18 cellular contexts compared by ENCODE assay signal in the genomic region with DNA sequence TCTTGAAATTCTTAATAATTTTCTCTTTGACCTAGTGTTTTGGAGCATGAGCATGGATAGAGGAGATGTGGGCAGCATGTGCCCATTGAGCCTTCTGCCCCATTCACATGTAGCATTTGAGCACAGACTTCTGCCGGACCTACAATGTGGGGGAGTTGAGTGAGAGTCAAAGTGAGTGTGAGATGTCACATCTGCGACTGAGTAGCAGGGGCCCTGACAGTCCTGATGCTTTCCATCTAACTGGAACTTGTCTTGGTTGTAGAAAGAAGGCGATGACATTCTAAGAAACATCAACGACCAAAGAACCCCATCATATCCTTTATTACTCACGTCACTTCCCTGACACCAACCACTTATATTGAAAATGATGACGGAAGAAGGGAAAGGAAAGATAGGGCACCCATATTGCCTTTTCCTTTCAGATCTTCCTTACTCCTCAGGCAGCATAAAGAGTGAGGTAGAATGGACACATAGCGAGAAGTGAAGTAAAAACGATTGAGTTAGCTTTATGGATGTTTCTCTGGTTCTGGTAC. TPM values are rescaled to one million over a fixed set of nuclear protein-coding genes. Genes with fewer than 3 reads are reported as not detected.
DNase-seq lines count a peak whose midpoint lies in the region; ATAC-seq and TF ChIP-seq lines count a peak whose summit lies in the region.
"Had no signal": no experiment of that assay in that cellular context is flagged by ENCODE, and none has a peak within 500 bp of the region (broad histone marks: within the 10 kb centered on the region; RNA-seq: fewer than 3 reads in every experiment).

No MANE protein-coding gene starts in this region.

- H3K27ac ChIP-seq in naive thymus-derived CD4-positive, alpha-beta T cell (ENCODE audit: low read depth, low read length): no peak overlapping the region
- H3K27ac ChIP-seq in hepatocyte: no peak overlapping the region
- H3K27ac ChIP-seq: parathyroid adenoma, upper lobe of left lung, WERI-Rb-1 had no signal

- peak overlapping the region; percentile 50 for H3K27ac Mint-ChIP-seq in activated CD4-positive, alpha-beta T cell treated with anti-CD3 and anti-CD28 coated beads, Interleukin-2, amount 10 ng/mL, durations not matched to agents 7 days and 5 days
- H3K27ac Mint-ChIP-seq in IgD-negative memory B cell: peak overlapping the region; percentile 54 to 78 (median 67)
- H3K27ac Mint-ChIP-seq in activated T-helper 2 cell treated with anti-CD3 and anti-CD28 coated beads, Interferon-gamma antibody, Interleukin-2, Interleukin-4, amounts not matched to agents 10 μg/mL and 5 μg/mL and 100 μg/mL, durations not matched to agents 14 hours and 24 hours and 36 hours: peak overlapping the region; percentile 92
- peak overlapping the region in 5 of 9 donors; percentile 36 to 96 (median 65) for H3K27ac Mint-ChIP-seq in naive thymus-derived CD4-positive, alpha-beta T cell

- peaks cover 87% of the 10 kb centered on the region for H3K4me1 Mint-ChIP-seq in activated CD4-positive, alpha-beta T cell treated with anti-CD3 and anti-CD28 coated beads, Interleukin-2, amount 10 ng/mL, durations not matched to agents 7 days and 5 days
- peaks cover 38 to 81% (median 74%) of the 10 kb centered on the region in 3 donors for H3K4me1 Mint-ChIP-seq in IgD-negative memory B cell
- peaks cover 83% of the 10 kb centered on the region for H3K4me1 Mint-ChIP-seq in activated T-helper 2 cell treated with anti-CD3 and anti-CD28 coated beads, Interferon-gamma antibody, Interleukin-2, Interleukin-4, amounts not matched to agents 10 μg/mL and 5 μg/mL and 100 μg/mL, durations not matched to agents 14 hours and 24 hours and 36 hours (ENCODE audit: low read depth)
- H3K4me1 Mint-ChIP-seq in naive thymus-derived CD4-positive, alpha-beta T cell: peaks cover 53 to 89% (median 70%) of the 10 kb centered on the region in 7 donors

- 91% methylated on average over 8 of the region's 8 CpGs for WGBS in hepatocyte (ENCODE audit: low lambda C conversion rate, missing lambda C conversion rate)

- TF ChIP-seq CTCF in hepatocyte (IDR thresholded peaks at IDR 0.05; ENCODE audit: poor library complexity): no peak

- H3K36me3 Mint-ChIP-seq in activated CD4-positive, alpha-beta T cell treated with anti-CD3 and anti-CD28 coated beads, Interleukin-2, amount 10 ng/mL, durations not matched to agents 7 days and 5 days (ENCODE audit: low read depth): peaks cover 69% of the 10 kb centered on the region
- peaks cover 6% of the 10 kb centered on the region for H3K36me3 Mint-ChIP-seq in IgD-negative memory B cell
- H3K36me3 Mint-ChIP-seq in activated T-helper 2 cell treated with anti-CD3 and anti-CD28 coated beads, Interferon-gamma antibody, Interleukin-2, Interleukin-4, amounts not matched to agents 10 μg/mL and 5 μg/mL and 100 μg/mL, durations not matched to agents 14 hours and 24 hours and 36 hours (ENCODE audit: low read depth): peaks cover 61% of the 10 kb centered on the region
- H3K36me3 Mint-ChIP-seq in naive thymus-derived CD4-positive, alpha-beta T cell: peaks cover 0 to 69% (median 0%) of the 10 kb centered on the region in 5 donors

- POLR2A ChIA-PET in activated CD4-positive, alpha-beta T cell treated with anti-CD3 and anti-CD28 coated beads, Interleukin-2, amount 10 ng/mL, durations not matched to agents 7 days and 5 days (lab: Charles Lee): no interaction called here
- POLR2A ChIA-PET in naive thymus-derived CD4-positive, alpha-beta T cell (lab: Charles Lee): interaction anchor here (0.8 to 1.4 kb wide), 4 partner anchors 10 to 57 kb away, joined by 3 read pairs; no protein-coding TSS in a partner anchor

- no peak overlapping the region for H3K4me3 Mint-ChIP-seq in activated CD4-positive, alpha-beta T cell treated with anti-CD3 and anti-CD28 coated beads, Interleukin-2, amount 10 ng/mL, durations not matched to agents 7 days and 5 days
- peak overlapping the region in 1 of 4 donors; percentile 9 for H3K4me3 Mint-ChIP-seq in IgD-negative memory B cell
- H3K4me3 Mint-ChIP-seq in activated T-helper 2 cell treated with anti-CD3 and anti-CD28 coated beads, Interferon-gamma antibody, Interleukin-2, Interleukin-4, amounts not matched to agents 10 μg/mL and 5 μg/mL and 100 μg/mL, durations not matched to agents 14 hours and 24 hours and 36 hours (ENCODE audit: low read depth): peak overlapping the region; percentile 5
- peak overlapping the region in 1 of 10 donors; percentile 71 for H3K4me3 Mint-ChIP-seq in naive thymus-derived CD4-positive, alpha-beta T cell

- no peak for DNase-seq in activated CD4-positive, alpha-beta T cell treated with anti-CD3 and anti-CD28 coated beads, Interleukin-2, amount 10 ng/mL, durations not matched to agents 7 days and 5 days
- DNase-seq in activated CD4-positive, alpha-beta T cell treated with anti-CD3 and anti-CD28 coated beads for 48 hours: no peak
- DNase-seq in activated T-helper 2 cell treated with anti-CD3 and anti-CD28 coated beads, Interferon-gamma antibody, Interleukin-2, Interleukin-4, amounts not matched to agents 10 μg/mL and 5 μg/mL and 100 μg/mL, durations not matched to agents 14 hours and 24 hours and 36 hours (ENCODE audit: low spot score): no peak
- no peak for DNase-seq in naive thymus-derived CD4-positive, alpha-beta T cell
- no peak for DNase-seq in activated CD4-positive, CD25-positive, alpha-beta regulatory T cell treated with anti-CD3 and anti-CD28 coated beads, Interleukin-2, amount 50 U/mL, for 72 hours
- no peak for DNase-seq in hepatocyte (ENCODE audit: low spot score)
- DNase-seq: amygdala; foreskin fibroblast; NCI-H1105 treated with DMSO at 0.1 percent for 48 hours; NCI-H774; small intestine; stimulated activated naive CD4-positive, alpha-beta T cell; SW 1271; upper lobe of left lung; WERI-Rb-1 had no signal

- peaks cover 95% of the 10 kb centered on the region for H3K79me2 ChIP-seq in hepatocyte

- no peaks in the 10 kb centered on the region for H3K27me3 Mint-ChIP-seq in activated CD4-positive, alpha-beta T cell treated with anti-CD3 and anti-CD28 coated beads, Interleukin-2, amount 10 ng/mL, durations not matched to agents 7 days and 5 days
- H3K27me3 Mint-ChIP-seq in IgD-negative memory B cell: no peaks in the 10 kb centered on the region
- H3K27me3 Mint-ChIP-seq in activated T-helper 2 cell treated with anti-CD3 and anti-CD28 coated beads, Interferon-gamma antibody, Interleukin-2, Interleukin-4, amounts not matched to agents 10 μg/mL and 5 μg/mL and 100 μg/mL, durations not matched to agents 14 hours and 24 hours and 36 hours (ENCODE audit: low read depth): no peaks in the 10 kb centered on the region
- H3K27me3 Mint-ChIP-seq in naive thymus-derived CD4-positive, alpha-beta T cell: no peaks in the 10 kb centered on the region

- H3K27me3 ChIP-seq in naive thymus-derived CD4-positive, alpha-beta T cell (ENCODE audit: control insufficient read depth in 2 of 2, insufficient read depth in 2 of 2, low read length in 2 of 2): no peaks in the 10 kb centered on the region
- H3K27me3 ChIP-seq in hepatocyte: no peaks in the 10 kb centered on the region
- H3K27me3 ChIP-seq: upper lobe of left lung had no signal

- ATAC-seq in naive thymus-derived CD4-positive, alpha-beta T cell: no peak
- ATAC-seq in GM21717 (IDR thresholded peaks at IDR 0.05; ENCODE audit: unreplicated experiment): no peak

- H3K4me2 ChIP-seq in hepatocyte: no peak overlapping the region

- no peaks in the 10 kb centered on the region for H3K36me3 ChIP-seq in naive thymus-derived CD4-positive, alpha-beta T cell (ENCODE audit: control insufficient read depth in 2 of 3, insufficient read depth in 3 of 3, low read length in 3 of 3)
- no peaks in the 10 kb centered on the region for H3K36me3 ChIP-seq in hepatocyte (replicated peaks; ENCODE audit: insufficient read depth, low read depth)
- H3K36me3 ChIP-seq: WERI-Rb-1 had no signal

- peaks cover 51 to 80% of the 10 kb centered on the region in 2 donors for H3K4me1 ChIP-seq in naive thymus-derived CD4-positive, alpha-beta T cell (ENCODE audit: control insufficient read depth in 2 of 2, insufficient read depth in 2 of 2, low read length in 2 of 2)
- H3K4me1 ChIP-seq in hepatocyte (ENCODE audit: insufficient read depth): peaks cover 34% of the 10 kb centered on the region

- H2AFZ ChIP-seq in hepatocyte: no peak overlapping the region
- H2AFZ ChIP-seq: parathyroid adenoma had no signal

- intact Hi-C loops in activated T-helper 2 cell treated with anti-CD3 and anti-CD28 coated beads, Interferon-gamma antibody, Interleukin-2, Interleukin-4, amounts not matched to agents 10 μg/mL and 5 μg/mL and 100 μg/mL, durations not matched to agents 14 hours and 24 hours and 36 hours (cut with micrococcal nuclease): no loop called here
- intact Hi-C loops in naive thymus-derived CD4-positive, alpha-beta T cell (cut with micrococcal nuclease): no loop called here

- H3K4me3 ChIP-seq in naive thymus-derived CD4-positive, alpha-beta T cell (ENCODE audit: low read length): no peak overlapping the region
- H3K4me3 ChIP-seq in hepatocyte: no peak overlapping the region
- H3K4me3 ChIP-seq: upper lobe of left lung had no signal

- peaks cover 53% of the 10 kb centered on the region for H4K20me1 ChIP-seq in hepatocyte (ENCODE audit: insufficient read depth, poor library complexity, severe bottlenecking)

- no peaks in the 10 kb centered on the region for H3K9me3 Mint-ChIP-seq in activated CD4-positive, alpha-beta T cell treated with anti-CD3 and anti-CD28 coated beads, Interleukin-2, amount 10 ng/mL, durations not matched to agents 7 days and 5 days
- no peaks in the 10 kb centered on the region for H3K9me3 Mint-ChIP-seq in IgD-negative memory B cell
- no peaks in the 10 kb centered on the region for H3K9me3 Mint-ChIP-seq in activated T-helper 2 cell treated with anti-CD3 and anti-CD28 coated beads, Interferon-gamma antibody, Interleukin-2, Interleukin-4, amounts not matched to agents 10 μg/mL and 5 μg/mL and 100 μg/mL, durations not matched to agents 14 hours and 24 hours and 36 hours
- peaks cover 0 to 2% (median 0%) of the 10 kb centered on the region in 11 donors for H3K9me3 Mint-ChIP-seq in naive thymus-derived CD4-positive, alpha-beta T cell

- no peaks in the 10 kb centered on the region for H3K9me2 ChIP-seq in hepatocyte (replicated peaks; ENCODE audit: insufficient read depth)

- CTCF ChIA-PET in activated CD4-positive, alpha-beta T cell treated with anti-CD3 and anti-CD28 coated beads, Interleukin-2, amount 10 ng/mL, durations not matched to agents 7 days and 5 days (lab: Charles Lee): interaction anchor here (0.8 to 1.6 kb wide), 2 partner anchors 10 to 24 kb away, joined by 3 to 6 read pairs; no protein-coding TSS in a partner anchor
- CTCF ChIA-PET in naive thymus-derived CD4-positive, alpha-beta T cell (lab: Charles Lee): interaction anchor here (0.6 kb wide), 1 partner anchor 23 kb away, joined by 3 read pairs; no protein-coding TSS in a partner anchor

- no peaks in the 10 kb centered on the region for H3K9me3 ChIP-seq in naive thymus-derived CD4-positive, alpha-beta T cell (ENCODE audit: control insufficient read depth in 2 of 3, low read length in 3 of 3)
- H3K9me3 ChIP-seq in hepatocyte (ENCODE audit: low read depth): no peaks in the 10 kb centered on the region
- H3K9me3 ChIP-seq: upper lobe of left lung had no signal

RNA-seq across cellular contexts. Expression of gene SMAD3, which starts 30.5 kb away (rescaled TPM):
- total RNA-seq in activated CD4-positive, alpha-beta T cell treated with anti-CD3 and anti-CD28 coated beads, Interleukin-2, amount 10 ng/mL, durations not matched to agents 7 days and 5 days: 10 to 100 TPM; 81.6 to 83.9 TPM
- 32.4 TPM for polyA plus RNA-seq in IgD-negative memory B cell
- 25.2 and 28.1 TPM in 2 replicates for total RNA-seq in activated T-helper 2 cell treated with anti-CD3 and anti-CD28 coated beads, Interferon-gamma antibody, Interleukin-2, Interleukin-4, amounts not matched to agents 10 μg/mL and 5 μg/mL and 100 μg/mL, durations not matched to agents 14 hours and 24 hours and 36 hours
- total RNA-seq in naive thymus-derived CD4-positive, alpha-beta T cell: 100 to 1,000 TPM in 3 of 5 experiments, 10 to 100 TPM in 2; 27.4 to 142 (median 113) TPM
- polyA plus RNA-seq in naive thymus-derived CD4-positive, alpha-beta T cell: 10 to 100 TPM in 1 of 2 donors, 1 to 10 TPM in 1; 4.0 to 11.5 TPM
- 24.6 and 32.2 TPM in 2 replicates for total RNA-seq in hepatocyte
- polyA plus RNA-seq in hepatocyte: 24.7 and 26.5 TPM in 2 replicates
